ENCODE assay signal across 8 cellular contexts in the genomic region with DNA sequence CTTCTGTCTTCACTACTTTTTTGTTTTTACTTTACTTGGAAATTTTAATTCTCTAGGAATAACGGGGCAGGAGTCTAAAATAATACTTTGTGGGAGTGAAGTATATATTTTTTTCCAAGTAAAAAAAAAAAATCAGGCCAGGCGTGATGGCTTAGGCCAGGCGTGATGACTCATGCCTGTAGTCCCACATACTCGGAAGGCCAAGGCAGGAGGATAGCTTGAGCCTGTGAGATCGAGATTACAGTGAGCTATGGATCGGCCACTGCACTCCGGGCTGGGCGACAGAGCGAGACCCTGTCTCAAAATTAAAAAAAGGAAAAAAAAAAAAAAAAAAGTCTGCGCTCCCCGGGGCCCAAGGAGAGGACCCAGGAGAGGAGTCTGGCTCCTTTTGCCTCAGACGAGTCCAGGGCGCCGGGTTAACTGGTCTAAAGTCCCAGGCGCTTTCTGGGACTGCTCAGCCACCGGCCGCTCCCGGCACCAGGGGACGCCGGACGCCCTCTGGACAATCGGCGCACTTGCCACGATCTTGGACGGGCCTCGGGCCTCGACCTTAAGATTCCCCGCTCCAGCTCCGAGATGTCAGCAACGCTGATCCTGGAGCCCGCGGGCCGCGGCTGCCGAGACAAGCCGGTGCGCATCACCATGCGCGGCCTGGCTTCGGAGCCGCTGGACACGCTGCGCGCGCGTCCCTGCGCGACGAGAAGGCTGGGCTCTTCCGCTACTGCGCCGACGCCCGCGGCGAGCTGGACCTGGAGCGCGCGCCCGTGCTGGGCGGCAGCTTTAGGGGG. TPM values are rescaled to one million over a fixed set of nuclear protein-coding genes. Genes with fewer than 3 reads are reported as not detected.
DNase-seq lines count a peak whose midpoint lies in the region; TF ChIP-seq lines count a peak whose summit lies in the region.

No MANE protein-coding gene starts in this region.

- no peak overlapping the region for H3K14ac ChIP-seq in H9 (ENCODE audit: insufficient read depth, low read length)

- H3K27ac ChIP-seq in H9 (ENCODE audit: insufficient read length, low read depth, low read length) (no peak overlapping the region), spleen (peak overlapping the region in 5 of 8 donors; percentile 21 to 64 (median 48))

- H3K9me3 ChIP-seq in H9 (ENCODE audit: control insufficient read depth, low read depth, low read length) (no peaks in the 10 kb centered on the region), iPS-15b (ENCODE audit: control insufficient read depth, insufficient read depth, low read length) (no peaks in the 10 kb centered on the region), spleen (peaks cover 0 to 50% (median 2%) of the 10 kb centered on the region in 8 donors)

- H4K20me1 ChIP-seq in H9 (ENCODE audit: control insufficient read depth, insufficient read depth, insufficient read length) = no peaks in the 10 kb centered on the region

- H3K23me2 ChIP-seq in H9 (ENCODE audit: insufficient read length, low read depth, low read length, poor library complexity, severe bottlenecking) = peaks cover 7% of the 10 kb centered on the region

- H3K27me3 ChIP-seq in H9 (ENCODE audit: insufficient read depth, low read length) = no peaks in the 10 kb centered on the region; the same call in 1 of the 2 replicates
- peaks cover 41% of the 10 kb centered on the region for H3K27me3 ChIP-seq in iPS-15b (ENCODE audit: control insufficient read depth, insufficient read depth, low read length)
- peaks cover 0 to 26% (median 10%) of the 10 kb centered on the region in 7 donors for H3K27me3 ChIP-seq in spleen (replicated peaks in 1 of 7)

- no peak overlapping the region for H3K4ac ChIP-seq in H9 (ENCODE audit: low read depth, low read length)

- no peak overlapping the region for H4K5ac ChIP-seq in H9 (ENCODE audit: insufficient read length, low read depth, low read length)

- intact Hi-C loops in spleen (cut with DNase I; ENCODE audit: low total_unique reads) = no loop called here

- H3K27me3 Mint-ChIP-seq in H9 (ENCODE audit: low read depth) = peaks cover 4% of the 10 kb centered on the region; the same call in 1 of the 2 replicates

- no peak overlapping the region for H3K23ac ChIP-seq in H9 (ENCODE audit: insufficient read length, low read depth, low read length)

- no peak overlapping the region for H2BK5ac ChIP-seq in H9 (ENCODE audit: insufficient read length, low read length)

- no peak overlapping the region for H2BK15ac ChIP-seq in H9 (ENCODE audit: low read depth, low read length)

- TF ChIP-seq POLR2A in spleen (IDR thresholded peaks at IDR 0.05) = no peak

- peaks cover 12% of the 10 kb centered on the region in 2 experiments for H3K4me1 Mint-ChIP-seq in H9

- H3K4me3 Mint-ChIP-seq in H9 = no peak overlapping the region

- H3K79me1 ChIP-seq in H9 (ENCODE audit: insufficient read depth, low read depth, low read length, poor library complexity, severe bottlenecking) = no peaks in the 10 kb centered on the region

- H3T11ph ChIP-seq in H9 (ENCODE audit: low read length) = no peak overlapping the region

- H3K27ac Mint-ChIP-seq in H9 = no peak overlapping the region

- no peak overlapping the region for H3K18ac ChIP-seq in H9 (ENCODE audit: insufficient read length, low read depth, low read length)

- in situ Hi-C loops in astrocyte of the cerebellum (cut with HindIII; ENCODE audit: low sequenced_read_pairs) = no loop called here

- H2BK12ac ChIP-seq in H9 (ENCODE audit: insufficient read length, low read depth, low read length) = no peak overlapping the region

- H2AFZ ChIP-seq in H9 (ENCODE audit: low read length) = no peak overlapping the region

- no CpG with 5 or more reads among the region's 61 CpGs for WGBS in H9 (ENCODE audit: extremely low coverage, insufficient read length, low lambda C conversion rate)
- WGBS in spleen, 5 donors = 13 to 26% (median 15%) methylated on average over 24 to 61 of the region's 61 CpGs

- peaks cover 4% of the 10 kb centered on the region; the same call in 1 of the 2 replicates for H3K79me2 ChIP-seq in H9 (ENCODE audit: insufficient read depth, low read length)

- H4K91ac ChIP-seq in H9 (ENCODE audit: insufficient read length, low read depth, low read length) = no peak overlapping the region

- TF ChIP-seq CTCF in H9 (conservative IDR thresholded peaks at IDR 0.05) (no peak), astrocyte of the cerebellum (IDR thresholded peaks at IDR 0.05; ENCODE audit: low read depth, low read length, missing control alignments) (no peak), spleen (IDR thresholded peaks at IDR 0.05 in 8 of 11, conservative IDR thresholded peaks at IDR 0.05 in 3 of 11) (no peak)

- H3K36me3 ChIP-seq in iPS-15b (ENCODE audit: control insufficient read depth, insufficient read depth, low read length) = no peaks in the 10 kb centered on the region
- H3K36me3 ChIP-seq in spleen = no peaks in the 10 kb centered on the region

- H3K4me3 ChIP-seq in astrocyte of the cerebellum (ENCODE audit: low read depth, low read length) (peak overlapping the region; percentile 36), iPS-15b (ENCODE audit: low read depth, low read length) (peak overlapping the region; percentile 68), spleen (peak overlapping the region; percentile 20 to 71 (median 44))

- no peak overlapping the region for H2BK120ac ChIP-seq in H9 (ENCODE audit: low read depth, low read length, poor library complexity, severe bottlenecking)

- peaks cover 0 to 4% of the 10 kb centered on the region in 2 experiments; a peak in 3 of 5 replicates for H3K9me3 Mint-ChIP-seq in H9

- no peak overlapping the region for H3K9ac ChIP-seq in H9 (ENCODE audit: extremely low read depth, insufficient read length, low read length)
- H3K9ac ChIP-seq in iPS-15b (ENCODE audit: low read depth, low read length) = no peak overlapping the region

- H3K56ac ChIP-seq in H9 (ENCODE audit: insufficient read length, low read depth, low read length) = no peak overlapping the region

- H3K36me3 Mint-ChIP-seq in H9 (ENCODE audit: insufficient read depth in 1 of 3, low read depth in 3 of 3) = peaks cover 0 to 12% (median 6%) of the 10 kb centered on the region in 3 experiments; a peak in 6 of 7 replicates

- H4K8ac ChIP-seq in H9 (replicated peaks; ENCODE audit: insufficient read length, low read depth, low read length) = no peak overlapping the region

- H3K4me1 ChIP-seq in H9 (ENCODE audit: insufficient read depth, low read length) (no peaks in the 10 kb centered on the region), iPS-15b (ENCODE audit: control insufficient read depth, insufficient read depth, low read length) (peaks cover 2% of the 10 kb centered on the region), spleen (peaks cover 8 to 35% (median 24%) of the 10 kb centered on the region in 6 donors)

- H2AK5ac ChIP-seq in H9 (ENCODE audit: insufficient read length, low read length) = no peak overlapping the region

- peak overlapping the region; percentile 3 for H3K4me2 ChIP-seq in H9 (ENCODE audit: insufficient read depth, insufficient read length, low read length)

- no peak overlapping the region for H2BK20ac ChIP-seq in H9 (ENCODE audit: low read depth, low read length, poor library complexity, severe bottlenecking)

- DNase-seq in H9 (peak; percentile 31), astrocyte of the cerebellum (ENCODE audit: low read depth) (no peak), spleen (peak; percentile 68), COLO829 (ENCODE audit: low spot score) (no peak), GOT3 (lab: John Stamatoyannopoulos, UW) (no peak), NCI-H128 (lab: John Stamatoyannopoulos, UW; ENCODE audit: unreplicated experiment) (no peak)
- DNase-seq in NK-92 treated with Interleukin-12 subunit alpha and Interleukin-12 subunit beta, amount 100 ng/mL, for 24 hours (lab: John Stamatoyannopoulos, UW) = no peak

RNA-seq across cellular contexts. Expression of gene ZFP82, which starts 2.7 kb away (rescaled TPM):
- total RNA-seq in H9 (2021) (18.7 and 20.1 TPM in 2 replicates), spleen (10 to 100 TPM in 2 of 7 donors, 1 to 10 TPM in 5; 6.2 to 12.7 (median 8.1) TPM)
- 1 to 10 TPM; 3.2 to 4.6 (median 3.5) TPM for polyA plus RNA-seq in spleen

RNA-seq across cellular contexts. Expression of gene ZFP14, which starts 42.2 kb away (rescaled TPM):
- total RNA-seq in H9 (2021) (4.0 and 4.5 TPM in 2 replicates), spleen (10 to 100 TPM in 5 of 7 donors, 1 to 10 TPM in 2; 5.7 to 14.5 (median 11.3) TPM)
- 1 to 10 TPM; 2.0 to 3.3 (median 2.0) TPM for polyA plus RNA-seq in spleen

Comparison
In these comparisons a context has a peak if more than half of its experiments do, and no peak if none do; other contexts are left out.
1. DNase-seq: peak in H9 (single experiment) and spleen (single experiment); none in astrocyte of the cerebellum (single experiment), COLO829 (single experiment), NK-92 treated with Interleukin-12 subunit alpha and Interleukin-12 subunit beta, amount 100 ng/mL, for 24 hours (single experiment), GOT3 (single experiment) and NCI-H128 (single experiment).
2. Peak in every context shown above with its lines, with median percentiles within 50 percentile points of each other: H3K4me3 ChIP-seq.